In genomic region chr11:74506823-74507222, GRCh38 we compare ENCODE assay signal across 15 cellular contexts. TPM values are rescaled to one million over a fixed set of nuclear protein-coding genes. Genes with fewer than 3 reads are reported as not detected.
"Had no signal": no experiment of that assay in that cellular context is flagged by ENCODE, and none has a peak within 500 bp of the region (broad histone marks: within the 10 kb centered on the region; RNA-seq: fewer than 3 reads in every experiment).

No MANE protein-coding gene starts in this region.

- H3K4me1 ChIP-seq: breast epithelium, right atrium auricular region, tibial artery, uterus had no signal

- H3K36me3 ChIP-seq: breast epithelium, right atrium auricular region, tibial artery, uterus had no signal

- DNase-seq: activated B cell treated with CpG ODN at 0.5 μM for 24 hours; activated CD4-positive, alpha-beta T cell treated with anti-CD3 and anti-CD28 coated beads, Interleukin-2, amount 10 ng/mL, durations not matched to agents 7 days and 5 days; activated naive CD4-positive, alpha-beta T cell; aorta; erythroblast; kidney glomerular epithelial cell; occipital lobe; small intestine; stimulated activated CD4-positive, alpha-beta T cell treated with anti-CD3 and anti-CD28 coated beads, Interleukin-4, amount 100 ng/mL, for 24 hours; stimulated activated naive CD4-positive, alpha-beta T cell; tibial artery; uterus had no signal

- H3K9me3 ChIP-seq: tibial artery, uterus had no signal

- H3K4me3 ChIP-seq: breast epithelium, hepatocyte, right atrium auricular region, tibial artery, uterus had no signal

RNA-seq across cellular contexts. Expression of gene KCNE3, which starts 39.5 kb away (rescaled TPM):
- total RNA-seq: activated B cell treated with CpG ODN at 0.5 μM for 24 hours; activated CD4-positive, alpha-beta T cell treated with anti-CD3 and anti-CD28 coated beads, Interleukin-2, amount 10 ng/mL, durations not matched to agents 7 days and 5 days had no signal
